Comparison of ENCODE assay signal across 8 cellular contexts in the genomic region with DNA sequence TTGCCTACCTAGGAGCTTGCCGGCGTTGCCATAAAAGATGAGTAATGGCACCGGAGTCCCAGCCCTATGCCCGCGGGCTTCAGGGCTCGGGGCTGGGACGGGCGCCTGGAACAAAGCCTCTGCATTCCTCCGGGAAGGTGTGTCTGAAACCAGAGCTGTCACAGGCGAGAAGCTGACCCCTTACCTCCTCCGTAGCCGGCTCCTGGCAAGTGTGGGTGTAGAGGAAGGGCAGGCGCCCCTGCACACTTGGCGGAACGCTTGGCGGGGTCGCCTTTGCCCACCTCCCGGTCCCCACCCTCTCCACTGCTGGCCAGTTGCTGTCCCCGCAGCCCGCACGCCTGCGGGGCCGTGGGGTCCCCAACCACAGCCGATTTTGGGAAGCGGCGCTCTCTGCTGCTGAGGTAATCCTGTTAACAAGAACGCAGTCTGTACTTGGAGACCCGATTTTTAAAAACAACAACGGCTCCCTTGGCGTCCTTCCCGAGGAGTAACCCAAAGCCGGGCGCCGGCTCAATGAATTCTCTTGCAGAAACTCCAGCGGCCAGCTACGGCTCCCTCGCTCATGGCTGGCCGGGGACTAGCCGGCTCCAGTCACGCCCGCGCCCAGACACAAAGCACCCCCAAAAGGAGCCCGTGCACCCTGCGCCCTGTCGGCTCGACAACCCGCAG.
DNase-seq lines count a peak whose midpoint lies in the region; TF ChIP-seq lines count a peak whose summit lies in the region.

No MANE protein-coding gene starts in this region.

- intact Hi-C loops in activated CD4-positive, alpha-beta T cell treated with anti-CD3 and anti-CD28 coated beads, Interleukin-2, amount 10 ng/mL, durations not matched to agents 24 days and 14 days (cut with micrococcal nuclease), result loop anchor here (1.0 to 5.0 kb wide), 3 partner anchors 22 to 147 kb away; no protein-coding TSS in a partner anchor
- intact Hi-C loops in spleen (cut with DNase I; ENCODE audit: low total_unique reads), result no loop called here

- H3K9me3 Mint-ChIP-seq in activated CD4-positive, alpha-beta T cell treated with anti-CD3 and anti-CD28 coated beads, Interleukin-2, amount 10 ng/mL, durations not matched to agents 24 days and 14 days, result no peaks in the 10 kb centered on the region
- H3K9me3 Mint-ChIP-seq in brain, result peaks cover 0 to 5% (median 0%) of the 10 kb centered on the region in 5 experiments

- H3K9me3 ChIP-seq in spleen, result no peaks in the 10 kb centered on the region

- H3K27ac ChIP-seq in spleen, result no peak overlapping the region

- H3K36me3 ChIP-seq in spleen, result no peaks in the 10 kb centered on the region

- H3K4me1 Mint-ChIP-seq in activated CD4-positive, alpha-beta T cell treated with anti-CD3 and anti-CD28 coated beads, Interleukin-2, amount 10 ng/mL, durations not matched to agents 24 days and 14 days, result peaks cover 17% of the 10 kb centered on the region
- H3K4me1 Mint-ChIP-seq in brain, result peaks cover 42% of the 10 kb centered on the region

- 3 to 7% (median 5%) methylated on average over 29 to 47 of the region's 47 CpGs for WGBS in spleen, 5 donors

- H3K27me3 ChIP-seq in spleen (replicated peaks in 1 of 7), result peaks cover 0 to 50% (median 33%) of the 10 kb centered on the region in 7 donors

- TF ChIP-seq CTCF in brain (conservative IDR thresholded peaks at IDR 0.05), result no peak
- TF ChIP-seq CTCF in spleen (IDR thresholded peaks at IDR 0.05 in 8 of 11, conservative IDR thresholded peaks at IDR 0.05 in 3 of 11), result no peak

- peaks cover 46% of the 10 kb centered on the region for H3K27me3 Mint-ChIP-seq in activated CD4-positive, alpha-beta T cell treated with anti-CD3 and anti-CD28 coated beads, Interleukin-2, amount 10 ng/mL, durations not matched to agents 24 days and 14 days
- H3K27me3 Mint-ChIP-seq in brain, result peaks cover 32% of the 10 kb centered on the region

- peak overlapping the region; percentile 27 to 67 (median 40) for H3K4me3 ChIP-seq in spleen

- H3K4me3 Mint-ChIP-seq in activated CD4-positive, alpha-beta T cell treated with anti-CD3 and anti-CD28 coated beads, Interleukin-2, amount 10 ng/mL, durations not matched to agents 24 days and 14 days, result peak overlapping the region; percentile 89
- peak overlapping the region; percentile 70 to 86 (median 81) for H3K4me3 Mint-ChIP-seq in brain

- peaks cover 0 to 28% (median 22%) of the 10 kb centered on the region in 6 donors for H3K4me1 ChIP-seq in spleen

- TF ChIP-seq POLR2A in spleen (IDR thresholded peaks at IDR 0.05), result no peak

- H3K27ac Mint-ChIP-seq in activated CD4-positive, alpha-beta T cell treated with anti-CD3 and anti-CD28 coated beads, Interleukin-2, amount 10 ng/mL, durations not matched to agents 24 days and 14 days, result no peak overlapping the region
- peak overlapping the region in 3 of 5 experiments; percentile 55 to 62 (median 60) for H3K27ac Mint-ChIP-seq in brain

- no peak for DNase-seq in activated CD4-positive, alpha-beta T cell treated with anti-CD3 and anti-CD28 coated beads, Interleukin-2, amount 10 ng/mL, durations not matched to agents 24 days and 14 days
- no peak for DNase-seq in activated CD4-positive, alpha-beta T cell treated with anti-CD3 and anti-CD28 coated beads for 4 hours
- DNase-seq in HK-2 (ENCODE audit: unreplicated experiment) (peak; percentile 61), iPS-NIHi7 (ENCODE audit: extremely low spot score) (peak; percentile 89), spleen (no peak), NCI-H1930 (lab: John Stamatoyannopoulos, UW) (no peak), inferior parietal cortex (ENCODE audit: extremely low spot score) (no peak)

- no peaks in the 10 kb centered on the region for H3K36me3 Mint-ChIP-seq in activated CD4-positive, alpha-beta T cell treated with anti-CD3 and anti-CD28 coated beads, Interleukin-2, amount 10 ng/mL, durations not matched to agents 24 days and 14 days (ENCODE audit: low read depth)
- no peaks in the 10 kb centered on the region for H3K36me3 Mint-ChIP-seq in brain

Comparison
In these comparisons a context has a peak if more than half of its experiments do, and no peak if none do; other contexts are left out.
1. DNase-seq: peak in HK-2 (single experiment) and iPS-NIHi7 (single experiment); none in activated CD4-positive, alpha-beta T cell treated with anti-CD3 and anti-CD28 coated beads, Interleukin-2, amount 10 ng/mL, durations not matched to agents 24 days and 14 days (single experiment), activated CD4-positive, alpha-beta T cell treated with anti-CD3 and anti-CD28 coated beads for 4 hours (0 of 2), spleen (single experiment), NCI-H1930 (0 of 2) and inferior parietal cortex (single experiment).